17 cellular contexts compared by ENCODE assay signal in genomic region chr17:49571764-49572163, GRCh38. TPM values are rescaled to one million over a fixed set of nuclear protein-coding genes. Genes with fewer than 3 reads are reported as not detected.
DNase-seq lines count a peak whose midpoint lies in the region; ATAC-seq and TF ChIP-seq lines count a peak whose summit lies in the region.
"Had no signal": no experiment of that assay in that cellular context is flagged by ENCODE, and none has a peak within 500 bp of the region (broad histone marks: within the 10 kb centered on the region; RNA-seq: fewer than 3 reads in every experiment).

No MANE protein-coding gene starts in this region.

- no peak for DNase-seq in activated naive CD4-positive, alpha-beta T cell treated with anti-CD3 and anti-CD28 coated beads, Interleukin-2, amount 50 U/mL, for 16 hours
- DNase-seq in central memory CD8-positive, alpha-beta T cell (ENCODE audit: low spot score in 2 of 2) = no peak
- DNase-seq in type B pancreatic cell (ENCODE audit: extremely low spot score, unreplicated experiment) (no peak), amygdala (lab: John Stamatoyannopoulos, UW) (no peak), chondrocyte (ENCODE audit: low spot score) (no peak), osteocyte (ENCODE audit: extremely low spot score, unreplicated experiment) (no peak)
- DNase-seq: DND-41, GDM1, GM23248, KG1, NCI-H1092, NCI-H146, NCI-H2081 treated with DMSO at 0.1 percent for 48 hours, NCI-H510A treated with DMSO at 0.1 percent for 48 hours had no signal

- peak overlapping the region; percentile 27 for H3K4me3 Mint-ChIP-seq in activated naive CD4-positive, alpha-beta T cell treated with anti-CD3 and anti-CD28 coated beads, Interleukin-2, amount 50 U/mL, for 24 hours
- H3K4me3 Mint-ChIP-seq in central memory CD8-positive, alpha-beta T cell = peak overlapping the region; percentile 84
- H3K4me3 Mint-ChIP-seq in nephron (peak overlapping the region in 2 of 3 experiments; percentile 4), type B pancreatic cell (peak overlapping the region; percentile 79), chondrocyte (ENCODE audit: unreplicated experiment) (no peak overlapping the region), osteocyte (ENCODE audit: unreplicated experiment) (no peak overlapping the region)

- no peak overlapping the region for H3K27ac Mint-ChIP-seq in activated naive CD4-positive, alpha-beta T cell treated with anti-CD3 and anti-CD28 coated beads, Interleukin-2, amount 50 U/mL, for 24 hours
- H3K27ac Mint-ChIP-seq in central memory CD8-positive, alpha-beta T cell (ENCODE audit: low read depth) = no peak overlapping the region
- H3K27ac Mint-ChIP-seq in nephron = no peak overlapping the region
- H3K27ac Mint-ChIP-seq in type B pancreatic cell = no peak overlapping the region
- H3K27ac Mint-ChIP-seq in chondrocyte (ENCODE audit: unreplicated experiment) = no peak overlapping the region
- H3K27ac Mint-ChIP-seq in osteocyte (ENCODE audit: unreplicated experiment) = no peak overlapping the region

- no peak for ATAC-seq in central memory CD8-positive, alpha-beta T cell (replicated peaks; ENCODE audit: extremely low read depth, poor library complexity, severe bottlenecking)
- ATAC-seq: HepG2 had no signal

- peaks cover 12% of the 10 kb centered on the region for H3K27me3 Mint-ChIP-seq in activated naive CD4-positive, alpha-beta T cell treated with anti-CD3 and anti-CD28 coated beads, Interleukin-2, amount 50 U/mL, for 24 hours
- peaks cover 44% of the 10 kb centered on the region for H3K27me3 Mint-ChIP-seq in central memory CD8-positive, alpha-beta T cell
- H3K27me3 Mint-ChIP-seq in nephron (ENCODE audit: low read depth) (peaks cover 73% of the 10 kb centered on the region), type B pancreatic cell (peaks cover 65% of the 10 kb centered on the region), chondrocyte (ENCODE audit: low read depth) (peaks cover 10% of the 10 kb centered on the region), osteocyte (ENCODE audit: unreplicated experiment) (peaks cover 37% of the 10 kb centered on the region)

- H3K36me3 Mint-ChIP-seq in activated naive CD4-positive, alpha-beta T cell treated with anti-CD3 and anti-CD28 coated beads, Interleukin-2, amount 50 U/mL, for 24 hours = no peaks in the 10 kb centered on the region
- H3K36me3 Mint-ChIP-seq in central memory CD8-positive, alpha-beta T cell (ENCODE audit: insufficient read depth) = peaks cover 9% of the 10 kb centered on the region
- H3K36me3 Mint-ChIP-seq in nephron (ENCODE audit: low read depth) = no peaks in the 10 kb centered on the region
- no peaks in the 10 kb centered on the region for H3K36me3 Mint-ChIP-seq in type B pancreatic cell
- H3K36me3 Mint-ChIP-seq in chondrocyte (ENCODE audit: low read depth) = no peaks in the 10 kb centered on the region
- no peaks in the 10 kb centered on the region for H3K36me3 Mint-ChIP-seq in osteocyte (ENCODE audit: unreplicated experiment)

- TF ChIP-seq CTCF in nephron (IDR thresholded peaks at IDR 0.05; ENCODE audit: unreplicated experiment in 3 of 3) (no peak), type B pancreatic cell (conservative IDR thresholded peaks at IDR 0.05) (no peak), chondrocyte (IDR thresholded peaks at IDR 0.05) (no peak), osteocyte (IDR thresholded peaks at IDR 0.05) (no peak)

- H3K4me1 Mint-ChIP-seq in activated naive CD4-positive, alpha-beta T cell treated with anti-CD3 and anti-CD28 coated beads, Interleukin-2, amount 50 U/mL, for 24 hours = peaks cover 10% of the 10 kb centered on the region
- peaks cover 19% of the 10 kb centered on the region for H3K4me1 Mint-ChIP-seq in central memory CD8-positive, alpha-beta T cell
- H3K4me1 Mint-ChIP-seq in nephron (peaks cover 4% of the 10 kb centered on the region), type B pancreatic cell (ENCODE audit: unreplicated experiment) (no peaks in the 10 kb centered on the region), chondrocyte (ENCODE audit: low read depth) (peaks cover 8% of the 10 kb centered on the region), osteocyte (ENCODE audit: unreplicated experiment) (peaks cover 12% of the 10 kb centered on the region)

- H3K9me3 Mint-ChIP-seq in activated naive CD4-positive, alpha-beta T cell treated with anti-CD3 and anti-CD28 coated beads, Interleukin-2, amount 50 U/mL, for 24 hours = no peaks in the 10 kb centered on the region
- H3K9me3 Mint-ChIP-seq in central memory CD8-positive, alpha-beta T cell = no peaks in the 10 kb centered on the region
- no peaks in the 10 kb centered on the region for H3K9me3 Mint-ChIP-seq in nephron
- H3K9me3 Mint-ChIP-seq in type B pancreatic cell = no peaks in the 10 kb centered on the region
- H3K9me3 Mint-ChIP-seq in chondrocyte (ENCODE audit: low read depth) = no peaks in the 10 kb centered on the region
- H3K9me3 Mint-ChIP-seq in osteocyte (ENCODE audit: unreplicated experiment) = no peaks in the 10 kb centered on the region

RNA-seq across cellular contexts. Expression of gene NXPH3, which starts 3.9 kb away (rescaled TPM):
- total RNA-seq in type B pancreatic cell (ENCODE audit: low replicate concordance) (0.45 and 0.46 TPM in 2 replicates), chondrocyte (4.2 to 4.7 TPM (median 4.5 TPM) in 3 replicates), osteocyte (1.3 and 1.6 TPM in 2 replicates)

Comparison
In these comparisons a context has a peak if more than half of its experiments do, and no peak if none do; other contexts are left out.
1. H3K4me3 Mint-ChIP-seq: peak in activated naive CD4-positive, alpha-beta T cell treated with anti-CD3 and anti-CD28 coated beads, Interleukin-2, amount 50 U/mL, for 24 hours (single experiment), central memory CD8-positive, alpha-beta T cell (single experiment), nephron (2 of 3) and type B pancreatic cell (single experiment); none in chondrocyte (single experiment) and osteocyte (single experiment).